ENCODE assay signal across 1 cellular context in genomic region chr12:26825459-26826016, GRCh38.
TF ChIP-seq lines count a peak whose summit lies in the region.

No MANE protein-coding gene starts in this region.

TF ChIP-seq in GM23338, 12 proteins besides CTCF, POLR2A, EP300 and RAD21 (continued from another document):
- TF ChIP-seq ZNF462 (CRISPR knock-in tag; IDR thresholded peaks at IDR 0.05) (no peak), STAT1 (IDR thresholded peaks at IDR 0.05; ENCODE audit: unreplicated experiment) (no peak), JUNB (IDR thresholded peaks at IDR 0.05; ENCODE audit: unreplicated experiment) (no peak), CREB1 (CRISPR knock-in tag; IDR thresholded peaks at IDR 0.05; ENCODE audit: low read depth) (no peak), EZH2phosphoT487 (IDR thresholded peaks at IDR 0.05; ENCODE audit: unreplicated experiment) (no peak), ETS1 (IDR thresholded peaks at IDR 0.05) (no peak)
TF ChIP-seq in GM23338: peak in this region for 0.
